In genomic region chr15:78069052-78069414, GRCh38 we compare ENCODE assay signal across 2 cellular contexts.
TF ChIP-seq lines count a peak whose summit lies in the region.

No MANE protein-coding gene starts in this region.

TF ChIP-seq in liver, 16 proteins besides CTCF, POLR2A, EP300 and RAD21:
- peak; percentile 8 for TF ChIP-seq REST (IDR thresholded peaks at IDR 0.05)
- TF ChIP-seq RXRA (IDR thresholded peaks at IDR 0.05): no peak
TF ChIP-seq in liver: peak in this region for 1.

TF ChIP-seq in HepG2, 621 proteins besides CTCF, POLR2A, EP300 and RAD21 (continued from another document):
- no peak for TF ChIP-seq HBP1 (CRISPR knock-in tag; IDR thresholded peaks at IDR 0.05; ENCODE audit: low read depth)
- no peak for TF ChIP-seq ZNF792 (CRISPR knock-in tag; IDR thresholded peaks at IDR 0.05)
- TF ChIP-seq BHLHE40 (IDR thresholded peaks at IDR 0.05; ENCODE audit: low read length): no peak
- no peak for TF ChIP-seq MTF2 (CRISPR knock-in tag; IDR thresholded peaks at IDR 0.05; ENCODE audit: borderline replicate concordance)
- no peak for TF ChIP-seq ZNF446 (CRISPR knock-in tag; IDR thresholded peaks at IDR 0.05)
- no peak for TF ChIP-seq SUZ12 (IDR thresholded peaks at IDR 0.05; ENCODE audit: low read depth, low read length)
- no peak for TF ChIP-seq ZHX2 (IDR thresholded peaks at IDR 0.05; ENCODE audit: low read depth)
- TF ChIP-seq ZHX2 (CRISPR knock-in tag; IDR thresholded peaks at IDR 0.05; ENCODE audit: borderline replicate concordance): no peak
- TF ChIP-seq CAMTA2 (CRISPR knock-in tag; IDR thresholded peaks at IDR 0.05; ENCODE audit: borderline replicate concordance): no peak
- TF ChIP-seq ZNF704 (CRISPR knock-in tag; IDR thresholded peaks at IDR 0.05; ENCODE audit: borderline replicate concordance): no peak
- TF ChIP-seq MED8 (CRISPR knock-in tag; IDR thresholded peaks at IDR 0.05; ENCODE audit: insufficient replicate concordance): no peak
